Comparison of ENCODE assay signal across 13 cellular contexts in the genomic region with DNA sequence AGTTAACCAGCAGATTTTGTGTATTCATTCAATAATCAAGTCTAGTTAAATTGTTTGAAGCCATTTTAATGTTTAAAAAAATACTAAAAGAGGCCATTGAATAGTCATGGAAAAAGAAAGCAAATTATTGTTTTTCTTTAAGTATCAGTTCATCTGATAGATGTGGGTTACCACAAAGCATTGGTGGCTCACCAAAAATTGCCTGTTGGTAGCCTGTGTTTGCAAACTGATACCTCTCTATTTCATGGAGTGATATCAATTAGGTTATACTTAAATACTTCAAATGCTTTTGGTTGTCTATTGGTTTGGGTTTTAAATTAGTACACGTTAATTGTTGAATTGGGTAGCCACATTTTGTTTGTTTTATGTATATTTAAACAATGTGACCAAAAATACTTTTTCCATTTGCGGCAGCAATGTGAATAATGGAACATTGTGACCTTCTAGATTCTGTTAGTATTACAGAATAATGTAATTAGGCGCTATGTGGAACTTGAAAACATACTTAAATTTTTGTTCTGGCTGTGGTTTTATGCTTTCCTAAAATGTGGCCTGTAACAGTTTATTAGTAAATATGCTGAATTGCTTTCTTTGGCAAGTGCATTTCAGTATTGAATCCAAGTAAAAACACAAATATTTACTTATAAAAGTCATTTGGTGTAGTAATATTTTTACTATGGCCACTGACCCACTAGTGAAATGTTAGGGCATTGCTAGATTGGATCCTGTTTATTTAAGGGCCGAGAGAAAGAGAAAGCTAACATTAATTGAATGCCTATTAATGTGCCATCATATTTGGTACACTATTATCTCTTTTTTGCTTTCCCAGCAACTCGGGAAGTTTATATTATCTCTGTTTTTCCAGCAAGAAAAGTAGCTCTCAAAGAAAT. TPM values are rescaled to one million over a fixed set of nuclear protein-coding genes. Genes with fewer than 3 reads are reported as not detected.
DNase-seq lines count a peak whose midpoint lies in the region; TF ChIP-seq lines count a peak whose summit lies in the region.
"Had no signal": no experiment of that assay in that cellular context is flagged by ENCODE, and none has a peak within 500 bp of the region (broad histone marks: within the 10 kb centered on the region; RNA-seq: fewer than 3 reads in every experiment).

No MANE protein-coding gene starts in this region.

- no peak for TF ChIP-seq CTCF in C4-2B (conservative IDR thresholded peaks at IDR 0.05)
- no peak for TF ChIP-seq CTCF in osteocyte (IDR thresholded peaks at IDR 0.05)
- no peak for TF ChIP-seq CTCF in spleen (IDR thresholded peaks at IDR 0.05 in 8 of 11, conservative IDR thresholded peaks at IDR 0.05 in 3 of 11)

- in situ Hi-C loops in ACHN (cut with HindIII; ENCODE audit: low pct_ligation_motif_present, low pct_unique_long_range_greater_than_20kb, low sequenced_read_pairs): no loop called here

- peak overlapping the region; percentile 62 for H3K27ac Mint-ChIP-seq in T-helper 1 cell treated with Interleukin-12 subunit alpha and Interleukin-12 subunit beta and Interleukin-4 antibody, amounts not matched to agents 30 μg/mL and 1 μg/mL, for 36 hours
- H3K27ac Mint-ChIP-seq in osteocyte (ENCODE audit: unreplicated experiment): peak overlapping the region; percentile 74

- DNase-seq in adipocyte (ENCODE audit: low read depth) (peak; percentile 54), osteocyte (ENCODE audit: extremely low spot score, unreplicated experiment) (no peak), ACHN (no peak), spleen (no peak), erythroblast (lab: John Stamatoyannopoulos, UW) (no peak), SHP77 treated with DMSO at 0.1 percent for 48 hours (lab: John Stamatoyannopoulos, UW) (no peak)
- DNase-seq: DMS153 had no signal

- TF ChIP-seq POLR2A in spleen (IDR thresholded peaks at IDR 0.05) (no peak), erythroblast (IDR thresholded peaks at IDR 0.05; ENCODE audit: low read length) (no peak)

- peak overlapping the region; percentile 61 for H3K27ac ChIP-seq in C4-2B
- peak overlapping the region in 2 of 8 donors; percentile 19 to 22 for H3K27ac ChIP-seq in spleen
- H3K27ac ChIP-seq: SJSA1 had no signal

- H3K9me3 Mint-ChIP-seq in T-helper 1 cell treated with Interleukin-12 subunit alpha and Interleukin-12 subunit beta and Interleukin-4 antibody, amounts not matched to agents 30 μg/mL and 1 μg/mL, for 36 hours: no peaks in the 10 kb centered on the region
- H3K9me3 Mint-ChIP-seq in osteocyte (ENCODE audit: unreplicated experiment): no peaks in the 10 kb centered on the region

- H3K36me3 ChIP-seq in adipocyte (ENCODE audit: control insufficient read depth, insufficient read depth, low read length, severe bottlenecking) (no peaks in the 10 kb centered on the region), spleen (peaks cover 0 to 36% (median 2%) of the 10 kb centered on the region in 6 donors)
- H3K36me3 ChIP-seq: tibial nerve had no signal

- H3K4me1 ChIP-seq in adipocyte (ENCODE audit: control insufficient read depth, insufficient read depth, low read length): peaks cover 24% of the 10 kb centered on the region
- peaks cover 0 to 53% (median 31%) of the 10 kb centered on the region in 6 donors for H3K4me1 ChIP-seq in spleen

- H3K36me3 Mint-ChIP-seq in T-helper 1 cell treated with Interleukin-12 subunit alpha and Interleukin-12 subunit beta and Interleukin-4 antibody, amounts not matched to agents 30 μg/mL and 1 μg/mL, for 36 hours (ENCODE audit: low read depth): peaks cover 18% of the 10 kb centered on the region
- peaks cover 5% of the 10 kb centered on the region for H3K36me3 Mint-ChIP-seq in osteocyte (ENCODE audit: unreplicated experiment)

- 72 to 85% (median 82%) methylated on average over 5 of the region's 5 CpGs for WGBS in spleen, 5 donors

- intact Hi-C loops in spleen (cut with DNase I; ENCODE audit: low total_unique reads): no loop called here

- no peaks in the 10 kb centered on the region for H3K27me3 ChIP-seq in adipocyte (replicated peaks; ENCODE audit: control insufficient read depth, insufficient read depth, low read length)
- no peaks in the 10 kb centered on the region for H3K27me3 ChIP-seq in spleen (replicated peaks in 1 of 7)
- H3K27me3 ChIP-seq: SJSA1, tibial nerve had no signal

- H3K4me3 ChIP-seq in adipocyte (ENCODE audit: low read length) (no peak overlapping the region), spleen (no peak overlapping the region)
- H3K4me3 ChIP-seq: SJSA1, tibial nerve had no signal

- peaks cover 37% of the 10 kb centered on the region for H3K4me1 Mint-ChIP-seq in T-helper 1 cell treated with Interleukin-12 subunit alpha and Interleukin-12 subunit beta and Interleukin-4 antibody, amounts not matched to agents 30 μg/mL and 1 μg/mL, for 36 hours (ENCODE audit: low read depth)
- H3K4me1 Mint-ChIP-seq in osteocyte (ENCODE audit: unreplicated experiment): peaks cover 43% of the 10 kb centered on the region

- no peaks in the 10 kb centered on the region for H3K27me3 Mint-ChIP-seq in T-helper 1 cell treated with Interleukin-12 subunit alpha and Interleukin-12 subunit beta and Interleukin-4 antibody, amounts not matched to agents 30 μg/mL and 1 μg/mL, for 36 hours (ENCODE audit: low read depth)
- no peaks in the 10 kb centered on the region for H3K27me3 Mint-ChIP-seq in osteocyte (ENCODE audit: unreplicated experiment)

- peak overlapping the region; percentile 23 for H3K4me3 Mint-ChIP-seq in T-helper 1 cell treated with Interleukin-12 subunit alpha and Interleukin-12 subunit beta and Interleukin-4 antibody, amounts not matched to agents 30 μg/mL and 1 μg/mL, for 36 hours
- no peak overlapping the region for H3K4me3 Mint-ChIP-seq in osteocyte (ENCODE audit: unreplicated experiment)

- no peaks in the 10 kb centered on the region for H3K9me3 ChIP-seq in adipocyte (ENCODE audit: control insufficient read depth, low read length)
- H3K9me3 ChIP-seq in spleen: no peaks in the 10 kb centered on the region
- H3K9me3 ChIP-seq: SJSA1, tibial nerve had no signal

- H3K9ac ChIP-seq in adipocyte (ENCODE audit: low read length): peak overlapping the region; percentile 47

RNA-seq across cellular contexts. Expression of gene NBL1, which starts 37.0 kb away (rescaled TPM):
- total RNA-seq in osteocyte: 547 and 561 TPM in 2 replicates
- 10 to 100 TPM in 6 of 7 donors, 1 to 10 TPM in 1; 9.9 to 50.1 (median 18.6) TPM for total RNA-seq in spleen
- 10 to 100 TPM; 16.4 to 26.8 (median 16.6) TPM for polyA plus RNA-seq in spleen

RNA-seq across cellular contexts. Expression of gene HTR6, which starts 57.6 kb away (rescaled TPM):
- total RNA-seq in osteocyte (0.16 TPM in 1 of 2 replicates, not detected in the other), spleen (under 1 TPM in 2 of 7 donors, not detected in 5; 0.13 to 0.47 TPM)
- under 1 TPM in 1 of 3 donors, not detected in 2; 0.06 TPM for polyA plus RNA-seq in spleen
- total RNA-seq: cardiac septum, pulmonary artery endothelial cell, SJSA1, tibial nerve had no signal

Comparison
In these comparisons a context has a peak if more than half of its experiments do, and no peak if none do; other contexts are left out.
1. RNA of gene NBL1, which starts 37.0 kb away (total RNA-seq): 547 to 561 TPM in osteocyte; 9.9 to 50.1 TPM in spleen; every median in the first group is over 10 times any median in the second.